Comparison of ENCODE assay signal across 9 cellular contexts in genomic region chr6:16473184-16473907, GRCh38.
DNase-seq lines count a peak whose midpoint lies in the region; ATAC-seq and TF ChIP-seq lines count a peak whose summit lies in the region.
"Had no signal": no experiment of that assay in that cellular context is flagged by ENCODE, and none has a peak within 500 bp of the region (broad histone marks: within the 10 kb centered on the region; RNA-seq: fewer than 3 reads in every experiment).

No MANE protein-coding gene starts in this region.

- no peak overlapping the region for H3K4me3 Mint-ChIP-seq in osteocyte (ENCODE audit: unreplicated experiment)

- H3K9me3 Mint-ChIP-seq in osteocyte (ENCODE audit: unreplicated experiment) = peaks cover 7% of the 10 kb centered on the region

- peaks cover 14% of the 10 kb centered on the region for H3K36me3 Mint-ChIP-seq in osteocyte (ENCODE audit: unreplicated experiment)

- H3K27ac Mint-ChIP-seq in osteocyte (ENCODE audit: unreplicated experiment) = peak overlapping the region; percentile 63

- in situ Hi-C loops in G401 (cut with HindIII; ENCODE audit: low sequenced_read_pairs) = no loop called here

- no peak for DNase-seq in osteocyte (ENCODE audit: extremely low spot score, unreplicated experiment)
- no peak for DNase-seq in NCI-H226
- no peak for DNase-seq in NCI-H2171 treated with DMSO at 0.1 percent for 48 hours (lab: John Stamatoyannopoulos, UW)
- no peak for DNase-seq in G401 (ENCODE audit: low spot score)
- DNase-seq: H7, NCI-H446 had no signal

- no peaks in the 10 kb centered on the region for H3K27me3 Mint-ChIP-seq in osteocyte (ENCODE audit: unreplicated experiment)

- H3K4me1 Mint-ChIP-seq in osteocyte (ENCODE audit: unreplicated experiment) = peaks cover 34% of the 10 kb centered on the region

- no peak for TF ChIP-seq CTCF in osteocyte (IDR thresholded peaks at IDR 0.05)

- ATAC-seq in GM18870 (IDR thresholded peaks at IDR 0.05; ENCODE audit: unreplicated experiment) (peak; percentile 42), GM21717 (IDR thresholded peaks at IDR 0.05; ENCODE audit: unreplicated experiment) (peak; percentile 47), HG03571 (IDR thresholded peaks at IDR 0.05; ENCODE audit: unreplicated experiment) (peak; percentile 45)
